Comparison of ENCODE assay signal across 8 cellular contexts in the genomic region with DNA sequence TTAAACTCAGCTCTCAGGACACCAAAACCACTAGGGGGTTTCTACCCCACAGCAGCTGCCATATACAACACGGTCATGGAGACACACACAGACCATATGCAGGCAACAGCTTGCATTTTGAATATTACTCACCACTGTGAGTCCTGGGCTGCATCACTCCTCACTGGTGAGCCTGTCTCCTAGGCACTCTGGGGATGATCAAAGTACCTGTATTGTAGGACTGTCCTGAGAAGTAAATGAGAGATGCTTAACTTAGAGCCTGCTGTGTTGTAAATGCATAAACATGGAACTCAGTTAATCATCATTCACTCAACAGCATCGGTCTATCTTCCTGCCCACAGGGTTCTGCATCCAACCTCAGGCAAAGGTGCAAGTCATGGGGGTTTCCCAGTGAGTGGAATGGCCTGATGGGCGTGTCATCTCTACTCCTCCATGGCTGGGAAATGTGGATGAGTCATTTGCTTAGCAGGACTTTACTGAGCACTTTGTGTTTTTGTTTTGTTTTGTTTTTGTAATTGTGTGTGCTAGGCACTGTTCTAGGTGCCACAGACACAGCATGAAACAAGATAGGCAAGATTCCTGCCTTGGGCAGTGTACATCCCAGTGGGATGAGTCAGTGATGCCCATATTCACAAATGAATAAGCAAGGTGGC.
A peak's percentile ranks its signal among the peaks of the same experiment; 100 is the strongest.
DNase-seq lines count a peak whose midpoint lies in the region; ATAC-seq and TF ChIP-seq lines count a peak whose summit lies in the region.

No MANE protein-coding gene starts in this region.

- H3K4ac ChIP-seq in IMR-90 (ENCODE audit: low read depth, low read length): no peak overlapping the region

- no peak overlapping the region for H4K5ac ChIP-seq in IMR-90 (ENCODE audit: low read depth, low read length)

- no peak overlapping the region for H3K56ac ChIP-seq in IMR-90 (ENCODE audit: extremely low read depth, insufficient read depth, low read length)

- no peak for TF ChIP-seq RAD21 in IMR-90 (IDR thresholded peaks at IDR 0.05; ENCODE audit: low read length)

- H3K18ac ChIP-seq in IMR-90 (ENCODE audit: low read depth, low read length): no peak overlapping the region

- H3K79me1 ChIP-seq in IMR-90 (ENCODE audit: low read depth in 1 of 2, low read length in 2 of 2): no peaks in the 10 kb centered on the region

- H3K23ac ChIP-seq in IMR-90 (ENCODE audit: low read depth, low read length): no peak overlapping the region

- H3K36me3 ChIP-seq in IMR-90 (ENCODE audit: control insufficient read depth, insufficient read depth, low read length): no peaks in the 10 kb centered on the region

- H3K27ac ChIP-seq in IMR-90 (ENCODE audit: insufficient read depth, low read length): no peak overlapping the region
- peak overlapping the region; percentile 98 for H3K27ac ChIP-seq in epithelial cell of prostate

- no peak overlapping the region for H4K91ac ChIP-seq in IMR-90 (ENCODE audit: insufficient read depth, low read depth, low read length)

- H2BK120ac ChIP-seq in IMR-90 (ENCODE audit: low read depth, low read length): no peak overlapping the region

- no CpG with 5 or more reads among the region's 3 CpGs for WGBS in IMR-90 (ENCODE audit: extremely low coverage in 2 of 2, insufficient read length in 1 of 2), 2 experiments

- no peak overlapping the region for H2BK20ac ChIP-seq in IMR-90 (ENCODE audit: low read depth, low read length)

- no peaks in the 10 kb centered on the region for H3K4me1 ChIP-seq in IMR-90 (ENCODE audit: control insufficient read depth, insufficient read depth, low read length)

- H3K9ac ChIP-seq in IMR-90 (ENCODE audit: low read depth, low read length): no peak overlapping the region

- ATAC-seq in GM18499 (IDR thresholded peaks at IDR 0.05; ENCODE audit: insufficient read depth, unreplicated experiment) (peak; percentile 66), GM21737 (IDR thresholded peaks at IDR 0.05; ENCODE audit: unreplicated experiment) (peak; percentile 81), IMR-90 (ENCODE audit: low read depth) (no peak)
- ATAC-seq in stimulated activated naive CD8-positive, alpha-beta T cell treated with anti-CD3 and anti-CD28 coated beads, Interleukin-15, Interleukin-2, amounts not matched to agents 100 U/mL and 50 U/mL, for 24 hours: peak; percentile 88

- in situ Hi-C loops in IMR-90 (cut with MboI; ENCODE audit: low sequenced_read_pairs) (no loop called here), GM13976 (cut with MboI; ENCODE audit: low sequenced_read_pairs, unreplicated experiment) (no loop called here)

- H3K27me3 ChIP-seq in IMR-90 (ENCODE audit: control insufficient read depth, insufficient read depth, low read length): no peaks in the 10 kb centered on the region

- no peak overlapping the region for H3K14ac ChIP-seq in IMR-90 (replicated peaks; ENCODE audit: low read depth, low read length)

- H2AK5ac ChIP-seq in IMR-90 (ENCODE audit: low read depth, low read length): no peak overlapping the region

- no peak for TF ChIP-seq POLR2A in IMR-90 (IDR thresholded peaks at IDR 0.05; ENCODE audit: low read depth, low read length)

- DNase-seq in IMR-90: peak; percentile 70
- peak; percentile 99 for DNase-seq in epithelial cell of prostate (ENCODE audit: low read depth, low spot score)
- peak; percentile 42 for DNase-seq in stimulated activated naive CD8-positive, alpha-beta T cell treated with anti-CD3 and anti-CD28 coated beads, Interleukin-15, Interleukin-2, amounts not matched to agents 100 U/mL and 50 U/mL, for 24 hours
- no peak for DNase-seq in DMS153 (lab: John Stamatoyannopoulos, UW)
- DNase-seq in anterior cingulate cortex (lab: John Stamatoyannopoulos, UW): no peak
- no peak for DNase-seq in GM13976 (ENCODE audit: low spot score)

- H3K9me1 ChIP-seq in IMR-90 (ENCODE audit: insufficient read depth, low read length): no peaks in the 10 kb centered on the region

- no peak for TF ChIP-seq CTCF in IMR-90 (conservative IDR thresholded peaks at IDR 0.05; ENCODE audit: low read depth, low read length)
- no peak for TF ChIP-seq CTCF in GM13976 (IDR thresholded peaks at IDR 0.05; ENCODE audit: borderline replicate concordance, control extremely low read depth, extremely low read depth, insufficient read depth, missing control alignments)

- no peak overlapping the region for H3K4me2 ChIP-seq in IMR-90 (ENCODE audit: low read depth, low read length)

- H2BK5ac ChIP-seq in IMR-90 (ENCODE audit: low read depth, low read length, poor library complexity, severe bottlenecking): no peak overlapping the region

- dilution Hi-C loops in IMR-90 (cut with HindIII; ENCODE audit: low sequenced_read_pairs, unreplicated experiment): no loop called here

- POLR2A ChIA-PET in IMR-90 (lab: Charles Lee; ENCODE audit: unreplicated experiment): no interaction called here

- H4K20me1 ChIP-seq in IMR-90 (ENCODE audit: insufficient read depth, low read length): no peaks in the 10 kb centered on the region

- H2AK9ac ChIP-seq in IMR-90 (replicated peaks; ENCODE audit: low read depth, low read length, poor library complexity): no peak overlapping the region

- intact Hi-C loops in IMR-90 (cut with micrococcal nuclease): no loop called here

- no TSS peak for BruUV-seq in IMR-90 (replicated peaks; lab: Mats Ljungman, UMichigan)

- peaks cover 2% of the 10 kb centered on the region; the same call in 1 of the 2 replicates for H3K9me3 ChIP-seq in IMR-90 (ENCODE audit: control insufficient read depth, insufficient read depth, low read length)

- H4K8ac ChIP-seq in IMR-90 (ENCODE audit: low read depth in 2 of 2, low read length in 2 of 2): no peak overlapping the region

- H2AFZ ChIP-seq in IMR-90 (replicated peaks; ENCODE audit: low read length, poor library complexity): no peak overlapping the region

- no peak overlapping the region for H3K4me3 ChIP-seq in IMR-90 (ENCODE audit: insufficient read depth, low read depth, low read length)

- H2BK15ac ChIP-seq in IMR-90 (ENCODE audit: low read depth, low read length): no peak overlapping the region

- CTCF ChIA-PET in IMR-90 (lab: Yijun Ruan, JAX): no interaction called here

TF ChIP-seq in IMR-90, 13 proteins besides CTCF, POLR2A, EP300 and RAD21:
- TF ChIP-seq MAFK (IDR thresholded peaks at IDR 0.05; ENCODE audit: low read depth, low read length): no peak
- TF ChIP-seq CEBPB (IDR thresholded peaks at IDR 0.05; ENCODE audit: low read depth, low read length): no peak
- TF ChIP-seq FOS (IDR thresholded peaks at IDR 0.05; ENCODE audit: low read depth, low read length): peak; percentile 44; the same call in 1 of the 2 replicates

Comparison
In these comparisons a context has a peak if more than half of its experiments do, and no peak if none do; other contexts are left out.
1. DNase-seq: peak in IMR-90 (single experiment), epithelial cell of prostate (single experiment) and stimulated activated naive CD8-positive, alpha-beta T cell treated with anti-CD3 and anti-CD28 coated beads, Interleukin-15, Interleukin-2, amounts not matched to agents 100 U/mL and 50 U/mL, for 24 hours (single experiment); none in DMS153 (single experiment), anterior cingulate cortex (0 of 58) and GM13976 (single experiment).